In genomic region chr1:25914074-25914995, GRCh38 we compare ENCODE assay signal across 19 cellular contexts. TPM values are rescaled to one million over a fixed set of nuclear protein-coding genes. Genes with fewer than 3 reads are reported as not detected.
DNase-seq lines count a peak whose midpoint lies in the region; TF ChIP-seq lines count a peak whose summit lies in the region.
"Had no signal": no experiment of that assay in that cellular context is flagged by ENCODE, and none has a peak within 500 bp of the region (broad histone marks: within the 10 kb centered on the region; RNA-seq: fewer than 3 reads in every experiment).

No MANE protein-coding gene starts in this region.

- peaks cover 30% of the 10 kb centered on the region for H3K4me1 Mint-ChIP-seq in brain
- peaks cover 11% of the 10 kb centered on the region for H3K4me1 Mint-ChIP-seq in mesothelial cell of epicardium

- no peak for TF ChIP-seq CTCF in brain (conservative IDR thresholded peaks at IDR 0.05)
- no peak for TF ChIP-seq CTCF in mesothelial cell of epicardium (IDR thresholded peaks at IDR 0.05; ENCODE audit: unreplicated experiment)

- DNase-seq in DMS 273 (lab: John Stamatoyannopoulos, UW; ENCODE audit: unreplicated experiment) (peak; percentile 72), NAMALWA (ENCODE audit: low spot score) (peak; percentile 31), mesothelial cell of epicardium (ENCODE audit: low spot score in 2 of 2, unreplicated experiment in 2 of 2) (no peak), NCI-H748 treated with DMSO at 0.1 percent for 48 hours (lab: John Stamatoyannopoulos, UW) (no peak), NCI-H748 (lab: John Stamatoyannopoulos, UW; ENCODE audit: unreplicated experiment) (no peak), COR-L47 (lab: John Stamatoyannopoulos, UW) (no peak), cortex of kidney (lab: John Stamatoyannopoulos, UW) (no peak)
- DNase-seq: activated CD4-positive, alpha-beta memory T cell treated with anti-CD3 and anti-CD28 coated beads, Interleukin-2, amount 10 ng/mL, durations not matched to agents 7 days and 5 days; activated T-cell treated with anti-CD3 and anti-CD28 coated beads, Interleukin-2, amount 50 U/mL, for 48 hours; CD8-positive, alpha-beta memory T cell; left cardiac atrium; naive thymus-derived CD8-positive, alpha-beta T cell; NCI-H1930; NCI-H510A; stimulated activated CD4-positive, alpha-beta T cell treated with anti-CD3 and anti-CD28 coated beads, Interleukin-12 subunit alpha, Interleukin-12 subunit beta, amount 100 ng/mL, for 4 hours; uterus had no signal

- no peaks in the 10 kb centered on the region for H3K36me3 Mint-ChIP-seq in brain
- no peaks in the 10 kb centered on the region for H3K36me3 Mint-ChIP-seq in mesothelial cell of epicardium
- H3K36me3 Mint-ChIP-seq: activated naive CD8-positive, alpha-beta T cell; CD8-positive, alpha-beta memory T cell; naive thymus-derived CD8-positive, alpha-beta T cell had no signal

- H3K27ac Mint-ChIP-seq in brain (peak overlapping the region in 4 of 5 experiments; percentile 22 to 90 (median 58)), mesothelial cell of epicardium (peak overlapping the region; percentile 84)
- H3K27ac Mint-ChIP-seq: activated CD4-positive, alpha-beta memory T cell treated with anti-CD3 and anti-CD28 coated beads, Interleukin-2, amount 10 ng/mL, durations not matched to agents 7 days and 5 days; activated naive CD8-positive, alpha-beta T cell; CD8-positive, alpha-beta memory T cell; stimulated activated naive CD8-positive, alpha-beta T cell treated with anti-CD3 and anti-CD28 coated beads, Interleukin-15, Interleukin-2, amounts not matched to agents 100 ng/mL and 50 ng/mL, for 24 hours had no signal

- peaks cover 6% of the 10 kb centered on the region for H3K27me3 Mint-ChIP-seq in brain
- H3K27me3 Mint-ChIP-seq in mesothelial cell of epicardium (ENCODE audit: low read depth), result no peaks in the 10 kb centered on the region
- H3K27me3 Mint-ChIP-seq: activated naive CD8-positive, alpha-beta T cell; CD8-positive, alpha-beta memory T cell; naive thymus-derived CD8-positive, alpha-beta T cell; stimulated activated naive CD8-positive, alpha-beta T cell treated with anti-CD3 and anti-CD28 coated beads, Interleukin-15, Interleukin-2, amounts not matched to agents 100 ng/mL and 50 ng/mL, for 24 hours had no signal

- H3K4me3 Mint-ChIP-seq in brain (peak overlapping the region in 1 of 5 experiments; percentile 32), mesothelial cell of epicardium (no peak overlapping the region)
- H3K4me3 Mint-ChIP-seq: activated CD4-positive, alpha-beta memory T cell treated with anti-CD3 and anti-CD28 coated beads, Interleukin-2, amount 10 ng/mL, durations not matched to agents 7 days and 5 days; activated naive CD8-positive, alpha-beta T cell; CD8-positive, alpha-beta memory T cell; naive thymus-derived CD8-positive, alpha-beta T cell; stimulated activated naive CD8-positive, alpha-beta T cell treated with anti-CD3 and anti-CD28 coated beads, Interleukin-15, Interleukin-2, amounts not matched to agents 100 ng/mL and 50 ng/mL, for 24 hours had no signal

- H3K9me3 Mint-ChIP-seq in brain (peaks cover 0 to 4% (median 2%) of the 10 kb centered on the region in 5 experiments), mesothelial cell of epicardium (no peaks in the 10 kb centered on the region)
- H3K9me3 Mint-ChIP-seq: activated CD4-positive, alpha-beta memory T cell treated with anti-CD3 and anti-CD28 coated beads, Interleukin-2, amount 10 ng/mL, durations not matched to agents 7 days and 5 days; CD8-positive, alpha-beta memory T cell; naive thymus-derived CD8-positive, alpha-beta T cell; stimulated activated naive CD8-positive, alpha-beta T cell treated with anti-CD3 and anti-CD28 coated beads, Interleukin-15, Interleukin-2, amounts not matched to agents 100 ng/mL and 50 ng/mL, for 24 hours had no signal

RNA-seq across cellular contexts. Expression of gene STMN1, which starts 8.1 kb away (rescaled TPM):
- polyA plus RNA-seq in brain (ENCODE audit: insufficient read depth, low read depth, low replicate concordance), result 3,158 TPM
- total RNA-seq in mesothelial cell of epicardium, result 464 to 480 TPM (median 472 TPM) in 3 replicates

RNA-seq across cellular contexts. Expression of gene PAQR7, which starts 38.8 kb away (rescaled TPM):
- polyA plus RNA-seq in brain (ENCODE audit: insufficient read depth, low read depth, low replicate concordance), result 7.7 TPM
- 24.0 to 26.8 TPM (median 24.0 TPM) in 3 replicates for total RNA-seq in mesothelial cell of epicardium

RNA-seq across cellular contexts. Expression of gene AUNIP, which starts 55.1 kb away (rescaled TPM):
- polyA plus RNA-seq in brain (ENCODE audit: insufficient read depth, low read depth, low replicate concordance), result 2.8 TPM
- 2.4 to 2.8 TPM (median 2.7 TPM) in 3 replicates for total RNA-seq in mesothelial cell of epicardium
- total RNA-seq: naive thymus-derived CD8-positive, alpha-beta T cell had no signal
- polyA plus RNA-seq: CD8-positive, alpha-beta memory T cell; naive thymus-derived CD8-positive, alpha-beta T cell had no signal

Comparison
In these comparisons a context has a peak if more than half of its experiments do, and no peak if none do; other contexts are left out.
1. DNase-seq: peak in DMS 273 (single experiment) and NAMALWA (single experiment); none in mesothelial cell of epicardium (0 of 2), NCI-H748 treated with DMSO at 0.1 percent for 48 hours (single experiment), NCI-H748 (single experiment), COR-L47 (single experiment) and cortex of kidney (single experiment).